Comparison of ENCODE assay signal across 1 cellular context in genomic region chr5:1380910-1381309, GRCh38.
TF ChIP-seq lines count a peak whose summit lies in the region.

No MANE protein-coding gene starts in this region.

TF ChIP-seq in HepG2, 621 proteins besides CTCF, POLR2A, EP300 and RAD21 (continued from another document):
- TF ChIP-seq SRSF9 (IDR thresholded peaks at IDR 0.05; ENCODE audit: borderline replicate concordance, insufficient read depth, low read depth, low read length, poor library complexity, severe bottlenecking): no peak
